Comparison of ENCODE assay signal across 26 cellular contexts in the genomic region with DNA sequence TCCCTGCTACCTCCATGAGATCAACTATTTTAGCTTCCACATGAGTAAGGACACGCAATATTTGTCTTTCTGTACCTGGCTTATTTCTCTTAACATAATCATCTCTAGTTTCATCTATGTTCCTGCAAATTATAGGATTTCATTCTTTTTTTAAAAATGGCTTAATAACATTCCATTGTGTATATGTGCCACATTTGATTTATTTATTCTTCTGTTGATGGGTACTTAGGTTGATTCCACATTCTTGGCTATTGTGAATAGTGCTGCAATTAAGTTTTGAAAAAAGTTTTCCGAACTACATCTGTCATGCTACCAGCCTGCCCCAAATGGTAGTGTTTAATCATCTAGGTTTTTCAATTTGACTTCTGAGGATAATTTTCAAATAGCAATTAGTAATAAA.
"Had no signal": no experiment of that assay in that cellular context is flagged by ENCODE, and none has a peak within 500 bp of the region (broad histone marks: within the 10 kb centered on the region; RNA-seq: fewer than 3 reads in every experiment).

No MANE protein-coding gene starts in this region.

- H3K4me3 Mint-ChIP-seq: naive thymus-derived CD4-positive, alpha-beta T cell had no signal

- DNase-seq: dermis blood vessel endothelial cell; dorsolateral prefrontal cortex; effector CD4-positive, alpha-beta T cell; effector memory CD4-positive, alpha-beta T cell; erythroblast; esophagus squamous epithelium; foreskin fibroblast; foreskin melanocyte; gastrocnemius medialis; glutamatergic neuron; head of caudate nucleus; heart right ventricle; hippocampal formation; islet precursor cell; kidney; kidney glomerular epithelial cell; left lung; left ventricle myocardium superior; lower lobe of right lung; mesenchymal stem cell; midbrain; naive thymus-derived CD4-positive, alpha-beta T cell had no signal

- FAIRE-seq: endothelial cell of umbilical vein had no signal

- H3K4me1 ChIP-seq: gastrocnemius medialis, heart right ventricle, left lung, lower lobe of right lung had no signal

- H3K27me3 Mint-ChIP-seq: naive thymus-derived CD4-positive, alpha-beta T cell had no signal

- ATAC-seq: esophagus mucosa; gastrocnemius medialis; heart right ventricle; left lung; left ventricle myocardium superior; lower lobe of right lung; naive thymus-derived CD4-positive, alpha-beta T cell had no signal

- H3K9me3 ChIP-seq: esophagus squamous epithelium, gastrocnemius medialis, left lung, lower lobe of right lung had no signal

- H3K4me3 ChIP-seq: coronary artery, dorsolateral prefrontal cortex, esophagus squamous epithelium, gastrocnemius medialis, heart right ventricle, left lung, lower lobe of right lung had no signal

- H3K27me3 ChIP-seq: dorsolateral prefrontal cortex, esophagus squamous epithelium, gastrocnemius medialis, heart right ventricle, left lung had no signal

- H3K27ac ChIP-seq: coronary artery, dorsolateral prefrontal cortex, epithelial cell of prostate, esophagus squamous epithelium, gastrocnemius medialis, heart right ventricle, left lung, lower lobe of right lung had no signal

- H3K27ac Mint-ChIP-seq: naive thymus-derived CD4-positive, alpha-beta T cell had no signal
